ENCODE assay signal across 8 cellular contexts in the genomic region with DNA sequence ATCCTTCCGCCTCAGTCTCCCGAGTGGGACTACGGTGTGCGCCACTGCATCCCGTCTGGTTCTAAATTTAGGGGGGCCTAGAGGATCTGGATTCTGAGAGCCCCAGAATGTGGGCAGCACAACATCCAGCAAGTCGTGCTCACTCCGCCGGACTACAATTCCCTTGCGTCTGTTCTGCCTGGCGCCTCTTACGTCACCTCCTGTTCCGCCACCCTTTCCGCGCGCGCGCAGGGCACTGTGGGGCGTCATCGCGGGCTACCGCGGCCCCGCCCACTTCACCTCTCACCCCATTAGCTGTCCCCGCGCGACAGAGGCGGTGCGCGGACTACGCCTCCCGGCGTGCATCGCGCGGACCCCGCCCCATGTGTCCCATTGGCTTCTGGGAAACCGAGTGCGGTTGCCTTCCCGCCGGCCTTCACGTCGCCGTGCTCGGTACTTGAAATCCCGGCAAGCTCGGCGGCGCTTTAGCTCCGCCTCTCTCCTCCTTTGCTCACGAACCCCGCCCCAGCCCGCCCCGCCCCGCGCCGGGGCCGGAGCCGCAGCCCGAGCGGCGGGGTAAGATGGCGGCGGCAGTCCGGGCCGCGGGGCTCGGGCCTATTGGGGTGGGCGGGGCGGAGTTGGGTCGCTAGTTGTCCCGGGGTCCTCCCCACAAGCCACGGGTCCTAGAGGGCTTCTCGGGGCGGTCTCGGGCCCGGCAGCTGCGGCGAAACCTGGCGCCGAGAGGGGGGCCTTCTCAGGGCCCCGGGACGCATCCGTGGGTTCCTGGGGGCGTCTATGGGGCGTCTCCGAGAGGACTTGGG. TPM values are rescaled to one million over a fixed set of nuclear protein-coding genes. Genes with fewer than 3 reads are reported as not detected.
DNase-seq lines count a peak whose midpoint lies in the region; ATAC-seq and TF ChIP-seq lines count a peak whose summit lies in the region.

A gene with protein sequence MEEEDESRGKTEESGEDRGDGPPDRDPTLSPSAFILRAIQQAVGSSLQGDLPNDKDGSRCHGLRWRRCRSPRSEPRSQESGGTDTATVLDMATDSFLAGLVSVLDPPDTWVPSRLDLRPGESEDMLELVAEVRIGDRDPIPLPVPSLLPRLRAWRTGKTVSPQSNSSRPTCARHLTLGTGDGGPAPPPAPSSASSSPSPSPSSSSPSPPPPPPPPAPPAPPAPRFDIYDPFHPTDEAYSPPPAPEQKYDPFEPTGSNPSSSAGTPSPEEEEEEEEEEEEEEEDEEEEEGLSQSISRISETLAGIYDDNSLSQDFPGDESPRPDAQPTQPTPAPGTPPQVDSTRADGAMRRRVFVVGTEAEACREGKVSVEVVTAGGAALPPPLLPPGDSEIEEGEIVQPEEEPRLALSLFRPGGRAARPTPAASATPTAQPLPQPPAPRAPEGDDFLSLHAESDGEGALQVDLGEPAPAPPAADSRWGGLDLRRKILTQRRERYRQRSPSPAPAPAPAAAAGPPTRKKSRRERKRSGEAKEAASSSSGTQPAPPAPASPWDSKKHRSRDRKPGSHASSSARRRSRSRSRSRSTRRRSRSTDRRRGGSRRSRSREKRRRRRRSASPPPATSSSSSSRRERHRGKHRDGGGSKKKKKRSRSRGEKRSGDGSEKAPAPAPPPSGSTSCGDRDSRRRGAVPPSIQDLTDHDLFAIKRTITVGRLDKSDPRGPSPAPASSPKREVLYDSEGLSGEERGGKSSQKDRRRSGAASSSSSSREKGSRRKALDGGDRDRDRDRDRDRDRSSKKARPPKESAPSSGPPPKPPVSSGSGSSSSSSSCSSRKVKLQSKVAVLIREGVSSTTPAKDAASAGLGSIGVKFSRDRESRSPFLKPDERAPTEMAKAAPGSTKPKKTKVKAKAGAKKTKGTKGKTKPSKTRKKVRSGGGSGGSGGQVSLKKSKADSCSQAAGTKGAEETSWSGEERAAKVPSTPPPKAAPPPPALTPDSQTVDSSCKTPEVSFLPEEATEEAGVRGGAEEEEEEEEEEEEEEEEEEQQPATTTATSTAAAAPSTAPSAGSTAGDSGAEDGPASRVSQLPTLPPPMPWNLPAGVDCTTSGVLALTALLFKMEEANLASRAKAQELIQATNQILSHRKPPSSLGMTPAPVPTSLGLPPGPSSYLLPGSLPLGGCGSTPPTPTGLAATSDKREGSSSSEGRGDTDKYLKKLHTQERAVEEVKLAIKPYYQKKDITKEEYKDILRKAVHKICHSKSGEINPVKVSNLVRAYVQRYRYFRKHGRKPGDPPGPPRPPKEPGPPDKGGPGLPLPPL (plus strand): TSS at position 522 of the 800 bp plus-strand sequence. CDS start 2,818 bp downstream, outside the sequence.

- peak within 1 kb of the TSS; percentile 94 for H3K27ac ChIP-seq in CD8-positive, alpha-beta memory T cell (ENCODE audit: low read depth, low read length)
- peak within 1 kb of the TSS; percentile 99 to 100 for H3K27ac ChIP-seq in lung (ENCODE audit: low read depth in 1 of 2, low read length in 1 of 2)

- TF ChIP-seq CTCF in lung (IDR thresholded peaks at IDR 0.05; ENCODE audit: control extremely low read depth, extremely low read depth) = no peak

- H3K27me3 ChIP-seq in CD8-positive, alpha-beta memory T cell (ENCODE audit: insufficient read depth, low read length, poor library complexity, severe bottlenecking) = no peaks in the 10 kb centered on the region
- no peaks in the 10 kb centered on the region for H3K27me3 ChIP-seq in lung (ENCODE audit: control insufficient read depth, insufficient read depth)

- H3K4me3 Mint-ChIP-seq in CD8-positive, alpha-beta memory T cell = peak within 1 kb of the TSS; percentile 85 to 97 (median 95)

- no peaks in the 10 kb centered on the region for H3K9me3 Mint-ChIP-seq in CD8-positive, alpha-beta memory T cell

- POLR2A ChIA-PET in CD8-positive, alpha-beta memory T cell (lab: Charles Lee) = interaction anchor here (0.6 to 5.2 kb wide), 9 partner anchors 22 to 209 kb away, joined by 4 to 61 read pairs (median 6); a partner anchor contains a TSS
- POLR2A ChIA-PET in activated CD8-positive, alpha-beta memory T cell treated with anti-CD3 and anti-CD28 coated beads for 36 hours (lab: Charles Lee) = no interaction called here

- H3K36me3 ChIP-seq in CD8-positive, alpha-beta memory T cell (ENCODE audit: insufficient read depth, low read length) = peaks cover 2% of the 10 kb centered on the region
- peaks cover 0 to 13% of the 10 kb centered on the region in 2 donors for H3K36me3 ChIP-seq in lung (ENCODE audit: control insufficient read depth in 2 of 2, insufficient read depth in 2 of 2, low read length in 2 of 2)

- peaks cover 0 to 35% (median 0%) of the 10 kb centered on the region in 3 donors for H3K36me3 Mint-ChIP-seq in CD8-positive, alpha-beta memory T cell

- H3K4me3 ChIP-seq in CD8-positive, alpha-beta memory T cell (ENCODE audit: low read length) = peak within 1 kb of the TSS; percentile 87
- H3K4me3 ChIP-seq in lung = peak within 1 kb of the TSS; percentile 73

- H3K27ac Mint-ChIP-seq in CD8-positive, alpha-beta memory T cell = peak within 1 kb of the TSS; percentile 94 to 99 (median 98)

- peak; percentile 99 to 100 (median 99) for DNase-seq in CD8-positive, alpha-beta memory T cell
- DNase-seq in HT-29 (ENCODE audit: low spot score) = peak; percentile 100
- peak; percentile 98 to 99 for DNase-seq in NOMO-1 (lab: John Stamatoyannopoulos, UW; ENCODE audit: unreplicated experiment in 2 of 2)
- peak; percentile 99 for DNase-seq in effector CD8-positive, alpha-beta T cell (lab: John Stamatoyannopoulos, UW)
- DNase-seq in lung (ENCODE audit: low spot score) = peak; percentile 99
- DNase-seq in stimulated activated CD4-positive, alpha-beta T cell treated with anti-CD3 and anti-CD28 coated beads, TNF-alpha, amount 100 ng/mL, for 4 hours (ENCODE audit: low read depth in 3 of 3) = peak; percentile 94 to 99 (median 98)

- H3K4me1 Mint-ChIP-seq in CD8-positive, alpha-beta memory T cell = peaks cover 53 to 80% (median 63%) of the 10 kb centered on the region in 3 donors

- peaks cover 0 to 3% of the 10 kb centered on the region in 2 donors for H3K27me3 Mint-ChIP-seq in CD8-positive, alpha-beta memory T cell

- H3K9me3 ChIP-seq in CD8-positive, alpha-beta memory T cell (ENCODE audit: low read length) = no peaks in the 10 kb centered on the region
- no peaks in the 10 kb centered on the region for H3K9me3 ChIP-seq in lung (ENCODE audit: control insufficient read depth in 2 of 2, insufficient read depth in 1 of 2, low read length in 1 of 2)

- WGBS in lung, 2 donors = 0 to 1% methylated on average over 75 to 86 of the region's 86 CpGs

- peak; percentile 47 for ATAC-seq in GM19468 (IDR thresholded peaks at IDR 0.05; ENCODE audit: extremely low read depth, unreplicated experiment)
- peak; percentile 77 for ATAC-seq in lung (ENCODE audit: insufficient read depth, low FRiP score)

- CTCF ChIA-PET in CD8-positive, alpha-beta memory T cell (lab: Charles Lee) = interaction anchor here (1.0 to 2.8 kb wide), 5 partner anchors 14 to 95 kb away, joined by 3 to 18 read pairs (median 13); a partner anchor contains a TSS
- CTCF ChIA-PET in activated CD8-positive, alpha-beta memory T cell treated with anti-CD3 and anti-CD28 coated beads for 36 hours (lab: Charles Lee) = interaction anchor here (0.8 to 2.2 kb wide), 3 partner anchors 31 to 118 kb away, joined by 3 to 8 read pairs (median 6); a partner anchor contains a TSS

- H3K4me1 ChIP-seq in CD8-positive, alpha-beta memory T cell (ENCODE audit: insufficient read depth, low read length) = peaks cover 37% of the 10 kb centered on the region
- peaks cover 5 to 7% of the 10 kb centered on the region in 2 donors for H3K4me1 ChIP-seq in lung (ENCODE audit: control insufficient read depth in 2 of 2, insufficient read depth in 2 of 2, low read length in 2 of 2)

RNA-seq across cellular contexts. Expression of the gene that starts here (rescaled TPM):
- 10 to 100 TPM; 79.2 to 79.7 TPM for total RNA-seq in CD8-positive, alpha-beta memory T cell
- polyA plus RNA-seq in CD8-positive, alpha-beta memory T cell = 3.2 TPM
- 58.6 and 67.6 TPM in 2 replicates for total RNA-seq in HT-29 (2014; rRNA removed; shearing (Covaris generic))
- total RNA-seq in activated CD8-positive, alpha-beta memory T cell treated with anti-CD3 and anti-CD28 coated beads for 36 hours = 10 to 100 TPM; 71.7 to 76.5 TPM
- total RNA-seq in lung = 10 to 100 TPM; 22.5 to 80.2 TPM
- polyA plus RNA-seq in lung = 10 to 100 TPM; 24.3 to 26.7 TPM

Comparison
In these comparisons a context has a peak if more than half of its experiments do, and no peak if none do; other contexts are left out.
1. Peak in every context shown above with its lines: DNase-seq, ATAC-seq, H3K4me3 ChIP-seq and H3K27ac ChIP-seq.